In genomic region chrX:13669246-13669689, GRCh38 we compare ENCODE assay signal across 8 cellular contexts. TPM values are rescaled to one million over a fixed set of nuclear protein-coding genes. Genes with fewer than 3 reads are reported as not detected.
DNase-seq lines count a peak whose midpoint lies in the region; ATAC-seq and TF ChIP-seq lines count a peak whose summit lies in the region.

No MANE protein-coding gene starts in this region.

- H3K27me3 ChIP-seq in HL-60 (ENCODE audit: insufficient read depth, poor library complexity, severe bottlenecking) (no peaks in the 10 kb centered on the region), colonic mucosa (no peaks in the 10 kb centered on the region), mucosa of stomach (ENCODE audit: control insufficient read depth, insufficient read depth, low read length) (no peaks in the 10 kb centered on the region)

- H3K4me1 ChIP-seq in colonic mucosa (no peaks in the 10 kb centered on the region), mucosa of stomach (ENCODE audit: control insufficient read depth, insufficient read depth, low read length) (no peaks in the 10 kb centered on the region)

- H3K27ac ChIP-seq in HL-60 (replicated peaks) (peak overlapping the region; percentile 5), colonic mucosa (peak overlapping the region; percentile 49)

- H3K4me3 ChIP-seq in HL-60 (replicated peaks; ENCODE audit: insufficient read depth, low read length): no peak overlapping the region
- no peak overlapping the region for H3K4me3 ChIP-seq in colonic mucosa
- H3K4me3 ChIP-seq in mucosa of stomach (ENCODE audit: low read length): no peak overlapping the region

- TF ChIP-seq CTCF in HL-60 (IDR thresholded peaks at IDR 0.05; ENCODE audit: insufficient read depth, low read length) (no peak), colonic mucosa (IDR thresholded peaks at IDR 0.05) (no peak)

- H3K9ac ChIP-seq in colonic mucosa (ENCODE audit: low read depth in 2 of 2, low read length in 2 of 2) (no peak overlapping the region), mucosa of stomach (ENCODE audit: low read length) (peak overlapping the region; percentile 1)

- H3K9me3 ChIP-seq in colonic mucosa (no peaks in the 10 kb centered on the region), mucosa of stomach (ENCODE audit: control insufficient read depth, low read length) (no peaks in the 10 kb centered on the region)

- intact Hi-C loops in colonic mucosa (cut with DNase I): no loop called here

- H3K36me3 ChIP-seq in colonic mucosa (no peaks in the 10 kb centered on the region), mucosa of stomach (ENCODE audit: control insufficient read depth, insufficient read depth, low read length) (no peaks in the 10 kb centered on the region)

- peak; percentile 76 for ATAC-seq in GM21367 (IDR thresholded peaks at IDR 0.05; ENCODE audit: unreplicated experiment)

- peak; percentile 6 for DNase-seq in DMS153 treated with DMSO at 0.1 percent for 48 hours (lab: John Stamatoyannopoulos, UW; ENCODE audit: unreplicated experiment)
- peak; percentile 28 to 47 for DNase-seq in HL-60 (ENCODE audit: low read depth in 1 of 2, low spot score in 1 of 2)
- DNase-seq in T-helper 22 cell (ENCODE audit: low read depth): peak; percentile 40
- peak; percentile 82 for DNase-seq in colonic mucosa
- no peak for DNase-seq in T1000 (lab: John Stamatoyannopoulos, UW)
- DNase-seq in cortex of kidney (lab: John Stamatoyannopoulos, UW): no peak

RNA-seq across cellular contexts. Expression of gene TCEANC, which starts 16.3 kb away (rescaled TPM):
- 1 to 10 TPM; 2.9 to 3.5 TPM for total RNA-seq in colonic mucosa

RNA-seq across cellular contexts. Expression of gene RAB9A, which starts 19.7 kb away (rescaled TPM):
- 10 to 100 TPM; 23.0 to 67.1 TPM for total RNA-seq in colonic mucosa

Comparison
In these comparisons a context has a peak if more than half of its experiments do, and no peak if none do; other contexts are left out.
1. DNase-seq: peak in DMS153 treated with DMSO at 0.1 percent for 48 hours (single experiment), HL-60 (2 of 2), T-helper 22 cell (single experiment) and colonic mucosa (single experiment); none in T1000 (single experiment) and cortex of kidney (single experiment).